In the genomic region with DNA sequence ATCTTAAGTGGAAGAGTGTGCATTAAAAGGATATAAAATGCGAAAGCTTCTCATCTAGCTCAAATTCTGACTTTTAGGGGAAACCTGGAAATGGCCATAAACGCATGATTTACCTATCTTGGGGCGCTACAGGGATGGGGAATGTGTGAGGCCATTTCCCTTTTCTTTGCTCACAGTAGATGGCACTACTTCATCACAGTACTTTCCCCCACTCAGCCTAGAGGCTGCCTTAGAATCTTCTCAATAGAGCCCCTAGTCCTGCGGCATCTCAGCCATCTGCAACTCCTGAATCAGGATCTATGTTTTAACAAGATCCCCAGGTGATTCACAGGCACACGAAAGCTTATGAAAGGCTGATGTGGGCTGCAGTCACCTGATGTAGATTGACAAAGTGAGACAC, we compare ENCODE assay signal across 8 cellular contexts.
DNase-seq lines count a peak whose midpoint lies in the region; FAIRE-seq and TF ChIP-seq lines count a peak whose summit lies in the region.

No MANE protein-coding gene starts in this region.

- no peak overlapping the region for H3K4me3 ChIP-seq in Peyer's patch

- H3K27ac Mint-ChIP-seq in HFFc6 (no peak overlapping the region), progenitor cell of endocrine pancreas (no peak overlapping the region)

- TF ChIP-seq POLR2A in Peyer's patch (IDR thresholded peaks at IDR 0.05), result no peak

- no peak for FAIRE-seq in urothelium cell line (lab: Jason Lieb, UNC)

- H3K4me1 Mint-ChIP-seq in HFFc6 (ENCODE audit: low read depth) (peaks cover 45% of the 10 kb centered on the region), progenitor cell of endocrine pancreas (ENCODE audit: low read depth) (peaks cover 11% of the 10 kb centered on the region)

- no peaks in the 10 kb centered on the region for H3K36me3 ChIP-seq in Peyer's patch

- H3K27me3 Mint-ChIP-seq in HFFc6 (ENCODE audit: insufficient read depth) (peaks cover 2% of the 10 kb centered on the region; the same call in 1 of the 2 replicates), progenitor cell of endocrine pancreas (peaks cover 3% of the 10 kb centered on the region)

- DNase-seq in DMS53 treated with DMSO at 0.1 percent for 48 hours (lab: John Stamatoyannopoulos, UW; ENCODE audit: unreplicated experiment), result peak; percentile 25
- DNase-seq in HFFc6, result peak; percentile 65
- no peak for DNase-seq in Peyer's patch
- DNase-seq in fibroblast of peridontal ligament (ENCODE audit: extremely low read depth), result peak; percentile 73
- no peak for DNase-seq in progenitor cell of endocrine pancreas (ENCODE audit: low spot score, unreplicated experiment)
- DNase-seq in NCI-H187 treated with DMSO at 0.1 percent for 48 hours (lab: John Stamatoyannopoulos, UW), result no peak
- no peak for DNase-seq in OCI-M2 (lab: John Stamatoyannopoulos, UW; ENCODE audit: unreplicated experiment)
- DNase-seq in urothelium cell line (ENCODE audit: low spot score), result no peak

- no peak overlapping the region for H3K27ac ChIP-seq in Peyer's patch

- H3K4me3 Mint-ChIP-seq in HFFc6 (no peak overlapping the region), progenitor cell of endocrine pancreas (ENCODE audit: low read depth) (no peak overlapping the region)

- no peaks in the 10 kb centered on the region for H3K4me1 ChIP-seq in Peyer's patch

- no peaks in the 10 kb centered on the region for H3K9me3 ChIP-seq in Peyer's patch

- H3K36me3 Mint-ChIP-seq in HFFc6 (ENCODE audit: low read depth) (no peaks in the 10 kb centered on the region), progenitor cell of endocrine pancreas (ENCODE audit: insufficient read depth) (peaks cover 1% of the 10 kb centered on the region)

- no peaks in the 10 kb centered on the region for H3K27me3 ChIP-seq in Peyer's patch

- TF ChIP-seq CTCF in HFFc6 (IDR thresholded peaks at IDR 0.05) (peak; percentile 78), Peyer's patch (IDR thresholded peaks at IDR 0.05) (peak in 4 of 6 experiments; percentile 39 to 54 (median 48)), progenitor cell of endocrine pancreas (IDR thresholded peaks at IDR 0.05; ENCODE audit: unreplicated experiment) (peak; percentile 49)

- H3K9me3 Mint-ChIP-seq in HFFc6 (no peaks in the 10 kb centered on the region), progenitor cell of endocrine pancreas (ENCODE audit: low read depth) (no peaks in the 10 kb centered on the region)

Comparison
In these comparisons a context has a peak if more than half of its experiments do, and no peak if none do; other contexts are left out.
1. DNase-seq: peak in DMS53 treated with DMSO at 0.1 percent for 48 hours (single experiment), HFFc6 (single experiment) and fibroblast of peridontal ligament (single experiment); none in Peyer's patch (0 of 3), progenitor cell of endocrine pancreas (single experiment), NCI-H187 treated with DMSO at 0.1 percent for 48 hours (single experiment), OCI-M2 (single experiment) and urothelium cell line (single experiment).
2. Peak in every context shown above with its lines, with median percentiles within 50 percentile points of each other: CTCF ChIP-seq.